11 cellular contexts compared by ENCODE assay signal in genomic region chr11:96157517-96157873, GRCh38.
DNase-seq lines count a peak whose midpoint lies in the region; ATAC-seq and TF ChIP-seq lines count a peak whose summit lies in the region.
"Had no signal": no experiment of that assay in that cellular context is flagged by ENCODE, and none has a peak within 500 bp of the region (broad histone marks: within the 10 kb centered on the region; RNA-seq: fewer than 3 reads in every experiment).

No MANE protein-coding gene starts in this region.

- peaks cover 43% of the 10 kb centered on the region for H3K36me3 Mint-ChIP-seq in activated T-cell treated with anti-CD3 and anti-CD28 coated beads, Interleukin-2, amount 50 U/mL, for 24 hours (ENCODE audit: low read depth)

- H3K4me1 ChIP-seq in adipocyte (ENCODE audit: control insufficient read depth, insufficient read depth, low read length) = peaks cover 58% of the 10 kb centered on the region
- H3K4me1 ChIP-seq in mesodermal cell (ENCODE audit: control insufficient read depth, insufficient read depth, low read length, poor library complexity, severe bottlenecking) = peaks cover 51% of the 10 kb centered on the region
- peaks cover 26 to 67% of the 10 kb centered on the region in 2 donors for H3K4me1 ChIP-seq in thoracic aorta (ENCODE audit: control insufficient read depth in 1 of 2, low read depth in 2 of 2)
- peaks cover 15% of the 10 kb centered on the region for H3K4me1 ChIP-seq in mesendoderm (ENCODE audit: control insufficient read depth, low read depth, low read length)

- ATAC-seq in thoracic aorta (ENCODE audit: insufficient number of reproducible peaks, low FRiP score, low read depth) (no peak), GM19023 (IDR thresholded peaks at IDR 0.05; ENCODE audit: unreplicated experiment) (no peak), GM18498 (IDR thresholded peaks at IDR 0.05; ENCODE audit: unreplicated experiment) (no peak)

- H3K23ac ChIP-seq in mesendoderm (ENCODE audit: low read length) = no peak overlapping the region

- H3K9me3 ChIP-seq in adipocyte (ENCODE audit: control insufficient read depth, low read length) (no peaks in the 10 kb centered on the region), mesodermal cell (ENCODE audit: control insufficient read depth, low read length) (no peaks in the 10 kb centered on the region), thoracic aorta (no peaks in the 10 kb centered on the region)

- H3K4ac ChIP-seq in mesendoderm (ENCODE audit: low read depth, low read length) = no peak overlapping the region

- no peak overlapping the region for H3K56ac ChIP-seq in mesendoderm (ENCODE audit: low read length)

- H3K27ac ChIP-seq in mesodermal cell (ENCODE audit: low read depth, low read length, severe bottlenecking) = peak overlapping the region; percentile 94
- peak overlapping the region; percentile 58 to 75 for H3K27ac ChIP-seq in thoracic aorta
- no peak overlapping the region for H3K27ac ChIP-seq in mesendoderm (ENCODE audit: low read depth, low read length)
- H3K27ac ChIP-seq: WERI-Rb-1 had no signal

- H3K27ac Mint-ChIP-seq in activated T-cell treated with anti-CD3 and anti-CD28 coated beads, Interleukin-2, amount 50 U/mL, for 24 hours = peak overlapping the region; percentile 99

- H4K8ac ChIP-seq in mesendoderm (ENCODE audit: low read depth, low read length) = no peak overlapping the region

- no peak for DNase-seq in activated T-cell treated with anti-CD3 and anti-CD28 coated beads, Interleukin-2, amount 50 U/mL, for 24 hours
- no peak for DNase-seq in activated T-cell treated with anti-CD3 and anti-CD28 coated beads, Interleukin-2, amount 50 U/mL, for 1 hour
- DNase-seq in adipocyte (ENCODE audit: low read depth) = no peak
- no peak for DNase-seq in thoracic aorta (ENCODE audit: low spot score)
- DNase-seq in mesendoderm = no peak
- DNase-seq: midbrain; stimulated activated CD4-positive, alpha-beta T cell treated with anti-CD3 and anti-CD28 coated beads, Interleukin-2, amount 100 ng/mL, for 24 hours; WERI-Rb-1 had no signal

- no peak overlapping the region for H3K4me3 Mint-ChIP-seq in activated T-cell treated with anti-CD3 and anti-CD28 coated beads, Interleukin-2, amount 50 U/mL, for 24 hours

- no peaks in the 10 kb centered on the region for H3K27me3 ChIP-seq in adipocyte (replicated peaks; ENCODE audit: control insufficient read depth, insufficient read depth, low read length)
- no peaks in the 10 kb centered on the region for H3K27me3 ChIP-seq in thoracic aorta (replicated peaks; ENCODE audit: insufficient read depth)
- no peaks in the 10 kb centered on the region for H3K27me3 ChIP-seq in mesendoderm (ENCODE audit: insufficient read depth, low read length, poor library complexity)

- peak overlapping the region; percentile 12 for H3K4me3 ChIP-seq in adipocyte (ENCODE audit: low read length)
- no peak overlapping the region for H3K4me3 ChIP-seq in mesodermal cell (ENCODE audit: extremely low read depth, insufficient read depth, low read length, poor library complexity, severe bottlenecking)
- no peak overlapping the region for H3K4me3 ChIP-seq in thoracic aorta
- H3K4me3 ChIP-seq in mesendoderm (ENCODE audit: low read length) = no peak overlapping the region

- no peaks in the 10 kb centered on the region for H3K79me1 ChIP-seq in mesendoderm (ENCODE audit: low read length)

- no peak overlapping the region for H4K5ac ChIP-seq in mesendoderm (ENCODE audit: low read length)

- H2BK15ac ChIP-seq in mesendoderm (replicated peaks; ENCODE audit: low read depth) = no peak overlapping the region

- H2BK120ac ChIP-seq in mesendoderm (ENCODE audit: low read depth, low read length) = no peak overlapping the region

- no peak overlapping the region for H3K18ac ChIP-seq in mesendoderm (ENCODE audit: low read length)

- H3K9me3 Mint-ChIP-seq in activated T-cell treated with anti-CD3 and anti-CD28 coated beads, Interleukin-2, amount 50 U/mL, for 24 hours = no peaks in the 10 kb centered on the region

- H3K79me2 ChIP-seq in mesendoderm (ENCODE audit: control insufficient read depth, insufficient read depth, low read length) = no peaks in the 10 kb centered on the region

- no peak overlapping the region for H2AK5ac ChIP-seq in mesendoderm (ENCODE audit: low read length)

- no peak for TF ChIP-seq CTCF in thoracic aorta (IDR thresholded peaks at IDR 0.05)

- no peak overlapping the region for H3K4me2 ChIP-seq in mesendoderm (ENCODE audit: low read length)

- H3K9ac ChIP-seq in adipocyte (ENCODE audit: low read length) (peak overlapping the region; percentile 72), mesendoderm (ENCODE audit: low read length) (no peak overlapping the region)

- peaks cover 74% of the 10 kb centered on the region for H3K4me1 Mint-ChIP-seq in activated T-cell treated with anti-CD3 and anti-CD28 coated beads, Interleukin-2, amount 50 U/mL, for 24 hours (ENCODE audit: low read depth)

- H3K36me3 ChIP-seq in adipocyte (ENCODE audit: control insufficient read depth, insufficient read depth, low read length, severe bottlenecking) = no peaks in the 10 kb centered on the region
- H3K36me3 ChIP-seq in mesodermal cell (ENCODE audit: control insufficient read depth, insufficient read depth, low read length) = no peaks in the 10 kb centered on the region
- H3K36me3 ChIP-seq in thoracic aorta = no peaks in the 10 kb centered on the region
- no peaks in the 10 kb centered on the region for H3K36me3 ChIP-seq in mesendoderm (ENCODE audit: control insufficient read depth, insufficient read depth, low read length)
- H3K36me3 ChIP-seq: WERI-Rb-1 had no signal

- H2BK5ac ChIP-seq in mesendoderm (ENCODE audit: low read length) = no peak overlapping the region

- H3K27me3 Mint-ChIP-seq in activated T-cell treated with anti-CD3 and anti-CD28 coated beads, Interleukin-2, amount 50 U/mL, for 24 hours = no peaks in the 10 kb centered on the region
